22 cellular contexts compared by ENCODE assay signal in genomic region chr6:106631356-106631755, GRCh38. TPM values are rescaled to one million over a fixed set of nuclear protein-coding genes. Genes with fewer than 3 reads are reported as not detected.
DNase-seq lines count a peak whose midpoint lies in the region; ATAC-seq and TF ChIP-seq lines count a peak whose summit lies in the region.
"Had no signal": no experiment of that assay in that cellular context is flagged by ENCODE, and none has a peak within 500 bp of the region (broad histone marks: within the 10 kb centered on the region; RNA-seq: fewer than 3 reads in every experiment).

No MANE protein-coding gene starts in this region.

- H3K9me3 ChIP-seq in adrenal gland (replicated peaks in 1 of 3), result no peaks in the 10 kb centered on the region
- H3K9me3 ChIP-seq in osteoblast (ENCODE audit: low read depth, low read length), result no peaks in the 10 kb centered on the region
- H3K9me3 ChIP-seq: esophagus squamous epithelium, left lung, Peyer's patch had no signal

- TF ChIP-seq CTCF in adrenal gland (IDR thresholded peaks at IDR 0.05) (no peak), osteoblast (IDR thresholded peaks at IDR 0.05; ENCODE audit: extremely low read depth, low read depth, low read length) (no peak)

- H3K4me3 ChIP-seq in adrenal gland (no peak overlapping the region), osteoblast (ENCODE audit: insufficient read depth, low read length) (no peak overlapping the region)
- H3K4me3 ChIP-seq: esophagus squamous epithelium, left lung had no signal

- TF ChIP-seq POLR2A in adrenal gland (IDR thresholded peaks at IDR 0.05), result no peak

- H3K27me3 ChIP-seq in adrenal gland, result no peaks in the 10 kb centered on the region
- no peaks in the 10 kb centered on the region for H3K27me3 ChIP-seq in osteoblast (ENCODE audit: insufficient read depth, low read length)
- H3K27me3 ChIP-seq: esophagus squamous epithelium, left lung, Peyer's patch had no signal

- peaks cover 48% of the 10 kb centered on the region for H3K79me2 ChIP-seq in osteoblast (ENCODE audit: insufficient read depth, low read length)

- peaks cover 11% of the 10 kb centered on the region for H4K20me1 ChIP-seq in osteoblast (ENCODE audit: insufficient read depth, low read length)

- no peak for ATAC-seq in HG03469 (IDR thresholded peaks at IDR 0.05; ENCODE audit: unreplicated experiment)
- ATAC-seq: activated naive CD4-positive, alpha-beta T cell treated with anti-CD3 and anti-CD28 coated beads, Interleukin-2, amount 50 U/mL, for 72 hours; activated T-cell treated with anti-CD3 and anti-CD28 coated beads, Interleukin-2, amount 50 U/mL, for 72 hours; left lung had no signal

- intact Hi-C loops in adrenal gland (cut with DNase I), result no loop called here

- DNase-seq in EH (ENCODE audit: low read depth), result peak; percentile 52
- DNase-seq in M059J (ENCODE audit: low read depth), result peak; percentile 77
- DNase-seq in adrenal gland, result peak; percentile 46 to 82 (median 75)
- DNase-seq in osteoblast (ENCODE audit: insufficient read length, low spot score, missing footprints), result peak; percentile 58
- no peak for DNase-seq in NCI-H1417 (lab: John Stamatoyannopoulos, UW)
- no peak for DNase-seq in ecto neural progenitor cell (ENCODE audit: low spot score)
- DNase-seq: activated CD4-positive, alpha-beta T cell treated with anti-CD3 and anti-CD28 coated beads for 1 hour; activated T-cell treated with anti-CD3 and anti-CD28 coated beads, Interleukin-2, amount 50 U/mL, for 72 hours; AML-193; DMS79; esophagus squamous epithelium; left lung; MM.1S; NCI-H1694 treated with DMSO at 0.1 percent for 48 hours; NCI-H748 treated with DMSO at 0.1 percent for 48 hours; nephron progenitor cell; Peyer's patch; stimulated activated CD4-positive, alpha-beta T cell treated with anti-CD3 and anti-CD28 coated beads, Interleukin-1b, Interleukin-23, amount 100 ng/mL, for 48 hours; stimulated activated naive CD4-positive, alpha-beta T cell; T-helper 9 cell had no signal

- H3K36me3 ChIP-seq in adrenal gland (replicated peaks in 1 of 2) (no peaks in the 10 kb centered on the region), osteoblast (ENCODE audit: insufficient read depth, low read length) (no peaks in the 10 kb centered on the region)
- H3K36me3 ChIP-seq: esophagus squamous epithelium, left lung, Peyer's patch had no signal

- peaks cover 7 to 27% of the 10 kb centered on the region in 2 donors for H3K4me1 ChIP-seq in adrenal gland (replicated peaks in 1 of 2)
- peaks cover 12% of the 10 kb centered on the region for H3K4me1 ChIP-seq in osteoblast (ENCODE audit: insufficient read depth, low read length)

- no peak overlapping the region for H2AFZ ChIP-seq in osteoblast (ENCODE audit: low read length)

- H3K4me2 ChIP-seq in osteoblast (ENCODE audit: insufficient read depth, low read length), result no peak overlapping the region

- 31 to 39% (median 37%) methylated on average over 1 of the region's 1 CpG for WGBS in adrenal gland, 4 donors

- H3K27ac ChIP-seq in adrenal gland (no peak overlapping the region), osteoblast (ENCODE audit: low read depth, low read length) (no peak overlapping the region)
- H3K27ac ChIP-seq: esophagus squamous epithelium, left lung had no signal

RNA-seq across cellular contexts. Expression of gene QRSL1, which starts 2.0 kb away (rescaled TPM):
- total RNA-seq in M059J (2014; rRNA removed; shearing (Covaris generic)), result 13.0 and 17.0 TPM in 2 replicates
- total RNA-seq in adrenal gland (10 to 100 TPM in 5 of 8 donors, 1 to 10 TPM in 3; 8.5 to 12.7 (median 11.0) TPM), osteoblast (12.7 and 13.8 TPM in 2 replicates)
- 10 to 100 TPM in 1 of 3 donors, 1 to 10 TPM in 2; 4.8 to 17.5 (median 5.6) TPM for polyA plus RNA-seq in adrenal gland

RNA-seq across cellular contexts. Expression of gene RTN4IP1, which starts 2.1 kb away (rescaled TPM):
- 13.3 and 20.8 TPM in 2 replicates for total RNA-seq in M059J (2014; rRNA removed; shearing (Covaris generic))
- 1 to 10 TPM; 1.6 to 10.0 (median 7.4) TPM for total RNA-seq in adrenal gland
- polyA plus RNA-seq in adrenal gland, result 1 to 10 TPM; 6.0 to 8.8 (median 6.5) TPM
- total RNA-seq in osteoblast, result 4.4 and 5.1 TPM in 2 replicates

Comparison
In these comparisons a context has a peak if more than half of its experiments do, and no peak if none do; other contexts are left out.
1. DNase-seq: peak in EH (single experiment), M059J (single experiment), adrenal gland (7 of 7) and osteoblast (single experiment); none in NCI-H1417 (0 of 3) and ecto neural progenitor cell (single experiment).